In the genomic region with DNA sequence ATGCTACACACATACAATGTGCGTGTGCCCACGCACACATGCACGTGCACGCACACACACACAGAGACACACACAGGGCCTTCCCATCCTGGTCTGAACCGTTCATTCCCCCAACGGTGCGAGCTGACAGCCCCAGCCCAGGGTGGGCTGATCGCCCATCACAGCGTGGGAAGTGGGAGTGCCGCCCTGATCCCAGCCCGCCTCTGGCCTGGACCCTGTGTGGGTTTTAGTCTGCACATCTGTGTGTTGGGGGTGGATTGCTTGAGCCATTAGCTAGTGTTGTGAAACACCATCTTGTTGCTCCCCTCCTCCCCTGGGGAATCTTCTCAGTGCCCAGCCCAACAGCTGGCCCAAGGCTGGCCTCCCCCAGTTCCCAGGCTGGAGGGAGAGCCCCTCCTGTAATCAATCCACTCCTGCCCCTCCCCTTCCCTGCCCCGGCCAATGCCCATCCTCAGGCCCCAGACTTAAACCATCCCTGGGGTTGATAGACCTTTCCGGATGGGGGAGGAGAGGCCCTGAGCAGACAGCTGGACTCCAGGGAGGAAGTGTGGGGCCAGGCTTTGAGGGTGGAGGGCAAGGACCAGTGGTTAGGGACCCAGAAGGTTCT, we compare ENCODE assay signal across 1 cellular context.
TF ChIP-seq lines count a peak whose summit lies in the region.

No MANE protein-coding gene starts in this region.

TF ChIP-seq in H1, 55 proteins besides CTCF, POLR2A, EP300 and RAD21:
- TF ChIP-seq TAF1 (IDR thresholded peaks at IDR 0.05; ENCODE audit: low read depth, low read length) (no peak), POU5F1 (IDR thresholded peaks at IDR 0.05; ENCODE audit: low read depth, low read length) (no peak), JUND (IDR thresholded peaks at IDR 0.05; ENCODE audit: low read length) (no peak), PHF8 (conservative IDR thresholded peaks at IDR 0.05; ENCODE audit: low read depth, low read length) (no peak), SP1 (IDR thresholded peaks at IDR 0.05; ENCODE audit: low read depth, low read length) (no peak), CHD7 (IDR thresholded peaks at IDR 0.05; ENCODE audit: insufficient replicate concordance, low read length) (no peak), ATF3 (IDR thresholded peaks at IDR 0.05; ENCODE audit: insufficient read depth, low read depth, low read length) (no peak), ATF2 (IDR thresholded peaks at IDR 0.05; ENCODE audit: low read length) (no peak), RFX5 (IDR thresholded peaks at IDR 0.05; ENCODE audit: borderline replicate concordance, low read depth, low read length) (no peak), HDAC2 (IDR thresholded peaks at IDR 0.05; ENCODE audit: borderline replicate concordance in 1 of 2, low read depth in 2 of 2, low read length in 2 of 2) (no peak)
